ENCODE assay signal across 1 cellular context in genomic region chr6:2857185-2857579, GRCh38.
TF ChIP-seq lines count a peak whose summit lies in the region.

No MANE protein-coding gene starts in this region.

TF ChIP-seq in GM12878, 131 proteins besides CTCF, POLR2A, EP300 and RAD21:
- TF ChIP-seq ZBED1 (IDR thresholded peaks at IDR 0.05; ENCODE audit: borderline replicate concordance): no peak
- 0 out of 2 replicates have a peak, but pooled peaks have one; percentile 26 for TF ChIP-seq LARP7 (IDR thresholded peaks at IDR 0.05)
- no peak for TF ChIP-seq MLLT1 (IDR thresholded peaks at IDR 0.05)
- no peak for TF ChIP-seq JUND (IDR thresholded peaks at IDR 0.05; ENCODE audit: low read depth, low read length)
- TF ChIP-seq SPI1 (IDR thresholded peaks at IDR 0.05; ENCODE audit: borderline replicate concordance, insufficient read depth, low read depth, low read length): no peak
- TF ChIP-seq IKZF2 (IDR thresholded peaks at IDR 0.05): no peak
- peak; percentile 89; the same call in 1 of the 2 replicates for TF ChIP-seq SMARCA5 (IDR thresholded peaks at IDR 0.05)
- TF ChIP-seq FOXM1 (IDR thresholded peaks at IDR 0.05; ENCODE audit: low read depth, low read length): no peak
- no peak for TF ChIP-seq ZNF207 (IDR thresholded peaks at IDR 0.05; ENCODE audit: borderline replicate concordance)
